Comparison of ENCODE assay signal across 8 cellular contexts in the genomic region with DNA sequence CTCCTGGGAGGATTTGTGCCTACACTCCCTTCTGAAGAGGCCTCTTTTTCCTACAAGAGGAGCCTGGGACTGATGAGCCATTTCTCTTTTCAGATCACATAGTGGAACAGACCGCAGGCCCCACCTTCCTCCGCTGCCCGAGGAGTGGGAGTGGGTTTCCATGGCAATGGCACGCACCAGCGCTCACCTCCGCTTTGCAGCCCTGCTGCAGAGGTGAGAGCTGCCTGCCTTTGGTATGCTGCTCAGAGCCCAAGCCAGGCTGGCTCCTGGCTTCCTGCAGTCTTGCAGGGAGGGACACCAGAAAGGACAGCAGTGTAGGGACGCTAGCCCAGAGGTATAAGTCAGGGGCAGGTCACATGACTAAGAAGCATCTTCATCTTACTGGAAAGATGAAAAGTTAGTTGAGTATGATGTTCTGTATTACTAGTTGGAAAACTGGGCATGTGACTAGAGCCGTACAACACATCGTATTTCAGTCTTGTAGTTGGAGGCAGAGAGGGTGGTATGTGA. TPM values are rescaled to one million over a fixed set of nuclear protein-coding genes. Genes with fewer than 3 reads are reported as not detected.
DNase-seq lines count a peak whose midpoint lies in the region; ATAC-seq and TF ChIP-seq lines count a peak whose summit lies in the region.

No MANE protein-coding gene starts in this region.

- DNase-seq in activated naive CD8-positive, alpha-beta T cell treated with anti-CD3 and anti-CD28 coated beads, Interleukin-2, amount 50 U/mL, for 24 hours, result peak; percentile 31
- DNase-seq in putamen (ENCODE audit: low spot score) (peak; percentile 84), iPS-NIHi7 (ENCODE audit: extremely low spot score) (no peak), osteocyte (ENCODE audit: extremely low spot score, unreplicated experiment) (no peak)
- DNase-seq in naive thymus-derived CD8-positive, alpha-beta T cell, result no peak

- peaks cover 4% of the 10 kb centered on the region for H3K36me3 Mint-ChIP-seq in activated naive CD8-positive, alpha-beta T cell treated with anti-CD3 and anti-CD28 coated beads, Interleukin-2, amount 50 U/mL, for 24 hours (ENCODE audit: low read depth)
- peaks cover 0 to 2% (median 0%) of the 10 kb centered on the region in 3 donors for H3K36me3 Mint-ChIP-seq in naive thymus-derived CD8-positive, alpha-beta T cell
- no peaks in the 10 kb centered on the region for H3K36me3 Mint-ChIP-seq in osteocyte (ENCODE audit: unreplicated experiment)

- H3K4me3 Mint-ChIP-seq in activated naive CD8-positive, alpha-beta T cell treated with anti-CD3 and anti-CD28 coated beads, Interleukin-2, amount 50 U/mL, for 24 hours, result no peak overlapping the region
- H3K4me3 Mint-ChIP-seq in naive thymus-derived CD8-positive, alpha-beta T cell, result no peak overlapping the region
- H3K4me3 Mint-ChIP-seq in osteocyte (ENCODE audit: unreplicated experiment), result no peak overlapping the region

- peak; percentile 46 for TF ChIP-seq POLR2A in GM18505 (IDR thresholded peaks at IDR 0.05; ENCODE audit: borderline replicate concordance, extremely low read depth, insufficient read depth, insufficient read length)

- H3K9me3 Mint-ChIP-seq in activated naive CD8-positive, alpha-beta T cell treated with anti-CD3 and anti-CD28 coated beads, Interleukin-2, amount 50 U/mL, for 24 hours, result no peaks in the 10 kb centered on the region
- H3K9me3 Mint-ChIP-seq in naive thymus-derived CD8-positive, alpha-beta T cell, result no peaks in the 10 kb centered on the region
- H3K9me3 Mint-ChIP-seq in osteocyte (ENCODE audit: unreplicated experiment), result no peaks in the 10 kb centered on the region

- H3K27ac Mint-ChIP-seq in activated naive CD8-positive, alpha-beta T cell treated with anti-CD3 and anti-CD28 coated beads, Interleukin-2, amount 50 U/mL, for 24 hours, result no peak overlapping the region
- no peak overlapping the region for H3K27ac Mint-ChIP-seq in naive thymus-derived CD8-positive, alpha-beta T cell
- H3K27ac Mint-ChIP-seq in osteocyte (ENCODE audit: unreplicated experiment), result no peak overlapping the region

- TF ChIP-seq CTCF in osteocyte (IDR thresholded peaks at IDR 0.05), result no peak

- POLR2A ChIA-PET in naive thymus-derived CD8-positive, alpha-beta T cell (lab: Charles Lee), result no interaction called here

- peaks cover 5% of the 10 kb centered on the region for H3K27me3 Mint-ChIP-seq in activated naive CD8-positive, alpha-beta T cell treated with anti-CD3 and anti-CD28 coated beads, Interleukin-2, amount 50 U/mL, for 24 hours
- H3K27me3 Mint-ChIP-seq in naive thymus-derived CD8-positive, alpha-beta T cell, result peaks cover 0 to 24% (median 9%) of the 10 kb centered on the region in 5 donors
- peaks cover 23% of the 10 kb centered on the region for H3K27me3 Mint-ChIP-seq in osteocyte (ENCODE audit: unreplicated experiment)

- peaks cover 40% of the 10 kb centered on the region for H3K4me1 Mint-ChIP-seq in activated naive CD8-positive, alpha-beta T cell treated with anti-CD3 and anti-CD28 coated beads, Interleukin-2, amount 50 U/mL, for 24 hours
- peaks cover 4 to 31% (median 7%) of the 10 kb centered on the region in 4 donors for H3K4me1 Mint-ChIP-seq in naive thymus-derived CD8-positive, alpha-beta T cell
- H3K4me1 Mint-ChIP-seq in osteocyte (ENCODE audit: unreplicated experiment), result peaks cover 7% of the 10 kb centered on the region

- peak; percentile 87 for ATAC-seq in GM18505 (IDR thresholded peaks at IDR 0.05; ENCODE audit: unreplicated experiment)
- peak; percentile 71 for ATAC-seq in GM21447 (IDR thresholded peaks at IDR 0.05; ENCODE audit: unreplicated experiment)
- peak; percentile 84 for ATAC-seq in HG03571 (IDR thresholded peaks at IDR 0.05; ENCODE audit: unreplicated experiment)
- ATAC-seq in activated naive CD8-positive, alpha-beta T cell treated with anti-CD3 and anti-CD28 coated beads, Interleukin-2, amount 50 U/mL, for 24 hours, result peak; percentile 7
- no peak for ATAC-seq in naive thymus-derived CD8-positive, alpha-beta T cell

RNA-seq across cellular contexts. Expression of a gene that starts 12.4 kb away (rescaled TPM):
- total RNA-seq in naive thymus-derived CD8-positive, alpha-beta T cell, result 1 to 10 TPM; 2.7 to 4.2 TPM
- polyA plus RNA-seq in naive thymus-derived CD8-positive, alpha-beta T cell, result 10 to 100 TPM in 1 of 3 donors, 1 to 10 TPM in 2; 7.1 to 18.9 (median 8.9) TPM
- 20.7 and 21.3 TPM in 2 replicates for total RNA-seq in osteocyte

RNA-seq across cellular contexts. Expression of a gene that starts 15.2 kb away (rescaled TPM):
- 10 to 100 TPM; 94.2 to 95.0 TPM for total RNA-seq in naive thymus-derived CD8-positive, alpha-beta T cell
- 10 to 100 TPM; 70.5 to 79.8 (median 71.1) TPM for polyA plus RNA-seq in naive thymus-derived CD8-positive, alpha-beta T cell
- 34.8 and 54.1 TPM in 2 replicates for total RNA-seq in osteocyte

RNA-seq across cellular contexts. Expression of a gene that starts 34.2 kb away (rescaled TPM):
- under 1 TPM; 0.47 to 0.49 TPM for total RNA-seq in naive thymus-derived CD8-positive, alpha-beta T cell
- polyA plus RNA-seq in naive thymus-derived CD8-positive, alpha-beta T cell, result under 1 TPM; 0.15 to 0.47 (median 0.24) TPM
- total RNA-seq in osteocyte, result 4.3 and 6.2 TPM in 2 replicates

Comparison
In these comparisons a context has a peak if more than half of its experiments do, and no peak if none do; other contexts are left out.
1. ATAC-seq: peak in GM18505 (single experiment), GM21447 (single experiment), HG03571 (single experiment) and activated naive CD8-positive, alpha-beta T cell treated with anti-CD3 and anti-CD28 coated beads, Interleukin-2, amount 50 U/mL, for 24 hours (single experiment); none in naive thymus-derived CD8-positive, alpha-beta T cell (0 of 2).
2. DNase-seq: peak in activated naive CD8-positive, alpha-beta T cell treated with anti-CD3 and anti-CD28 coated beads, Interleukin-2, amount 50 U/mL, for 24 hours (single experiment) and putamen (single experiment); none in iPS-NIHi7 (single experiment), naive thymus-derived CD8-positive, alpha-beta T cell (0 of 10) and osteocyte (single experiment).